ENCODE assay signal across 8 cellular contexts in genomic region chr4:175891863-175892262, GRCh38.
A peak's percentile ranks its signal among the peaks of the same experiment; 100 is the strongest.
DNase-seq lines count a peak whose midpoint lies in the region; TF ChIP-seq lines count a peak whose summit lies in the region.

No MANE protein-coding gene starts in this region.

- TF ChIP-seq POLR2A in uterus (IDR thresholded peaks at IDR 0.05): no peak

- H3K27ac Mint-ChIP-seq in glutamatergic neuron (ENCODE audit: unreplicated experiment): no peak overlapping the region

- H3K79me2 ChIP-seq in OCI-LY7 (ENCODE audit: insufficient read depth, low read depth, low read length): no peaks in the 10 kb centered on the region

- no peak overlapping the region for H3K4me2 ChIP-seq in OCI-LY7 (ENCODE audit: low read length)

- intact Hi-C loops in OCI-LY7 (cut with micrococcal nuclease; ENCODE audit: unreplicated experiment) (loop anchor here (1.0 to 5.0 kb wide), 2 partner anchors 70 to 332 kb away; no protein-coding TSS in a partner anchor), uterus (cut with DNase I; ENCODE audit: low total_unique reads) (no loop called here)

- peak overlapping the region; percentile 33 for H2AFZ ChIP-seq in OCI-LY7 (ENCODE audit: low read length)

- no peaks in the 10 kb centered on the region for H3K27me3 Mint-ChIP-seq in glutamatergic neuron (ENCODE audit: unreplicated experiment)

- H3K4me1 ChIP-seq in OCI-LY7 (ENCODE audit: insufficient read depth, low read length, poor library complexity, severe bottlenecking) (peaks cover 6% of the 10 kb centered on the region), uterus (no peaks in the 10 kb centered on the region)

- no peaks in the 10 kb centered on the region for H3K4me1 Mint-ChIP-seq in glutamatergic neuron (ENCODE audit: low read depth, unreplicated experiment)

- BruUV-seq in OCI-LY7 (replicated peaks; lab: Mats Ljungman, UMichigan): no TSS peak

- no peaks in the 10 kb centered on the region for H3K36me3 ChIP-seq in OCI-LY7 (ENCODE audit: insufficient read depth, low read length)
- H3K36me3 ChIP-seq in uterus: no peaks in the 10 kb centered on the region

- DNase-seq in Caki2 (ENCODE audit: low read depth) (peak; percentile 4), HCEC 1CT (peak; percentile 26), OCI-LY7 (ENCODE audit: low spot score) (peak; percentile 68), glutamatergic neuron (no peak), activated gamma-delta T cell (lab: John Stamatoyannopoulos, UW) (no peak), uterus (no peak)
- DNase-seq in activated T-cell treated with anti-CD3 and anti-CD28 coated beads, Interleukin-2, amount 50 U/mL, for 1 hour: no peak
- DNase-seq in stimulated activated CD4-positive, alpha-beta T cell treated with anti-CD3 and anti-CD28 coated beads, Interleukin-15, amount 100 ng/mL, for 24 hours: no peak

- H3K27me3 ChIP-seq in uterus: no peaks in the 10 kb centered on the region

- H3K27ac ChIP-seq in OCI-LY7 (ENCODE audit: low read depth, low read length, poor library complexity, severe bottlenecking): no peak overlapping the region
- H3K27ac ChIP-seq in uterus: no peak overlapping the region

- H3K9me3 Mint-ChIP-seq in glutamatergic neuron (ENCODE audit: unreplicated experiment): no peaks in the 10 kb centered on the region

- CTCF ChIA-PET in OCI-LY7 (lab: Charles Lee; ENCODE audit: unreplicated experiment): no interaction called here

- H3K4me3 ChIP-seq in OCI-LY7 (ENCODE audit: low read depth, low read length, poor library complexity, severe bottlenecking) (no peak overlapping the region), uterus (no peak overlapping the region)

- no peaks in the 10 kb centered on the region for H4K20me1 ChIP-seq in OCI-LY7 (ENCODE audit: insufficient read depth, low read length)

- POLR2A ChIA-PET in OCI-LY7 (lab: Charles Lee): interaction anchor here (0.9 to 1.5 kb wide), 8 partner anchors 10 to 337 kb away, joined by 3 to 7 read pairs (median 3); no protein-coding TSS in a partner anchor

- TF ChIP-seq CTCF in OCI-LY7 (conservative IDR thresholded peaks at IDR 0.05; ENCODE audit: low read length) (peak; percentile 81), glutamatergic neuron (IDR thresholded peaks at IDR 0.05; ENCODE audit: partially characterized antibody, unreplicated experiment) (peak; percentile 37), uterus (IDR thresholded peaks at IDR 0.05) (peak in 1 of 4 experiments; percentile 8)

- no peak overlapping the region for H3K4me3 Mint-ChIP-seq in glutamatergic neuron (ENCODE audit: unreplicated experiment)

- no peaks in the 10 kb centered on the region for H3K36me3 Mint-ChIP-seq in glutamatergic neuron (ENCODE audit: unreplicated experiment)

- H3K9me3 ChIP-seq in OCI-LY7 (ENCODE audit: low read length) (no peaks in the 10 kb centered on the region), uterus (no peaks in the 10 kb centered on the region)

- no peaks in the 10 kb centered on the region for H3K9me2 ChIP-seq in OCI-LY7 (ENCODE audit: insufficient read depth, low read length)

- in situ Hi-C loops in Caki2 (cut with HindIII; ENCODE audit: low pct_unique_long_range_greater_than_20kb, low sequenced_read_pairs): no loop called here

Comparison
In these comparisons a context has a peak if more than half of its experiments do, and no peak if none do; other contexts are left out.
1. DNase-seq: peak in Caki2 (single experiment), HCEC 1CT (single experiment) and OCI-LY7 (single experiment); none in glutamatergic neuron (single experiment), activated gamma-delta T cell (single experiment), activated T-cell treated with anti-CD3 and anti-CD28 coated beads, Interleukin-2, amount 50 U/mL, for 1 hour (single experiment), uterus (0 of 2) and stimulated activated CD4-positive, alpha-beta T cell treated with anti-CD3 and anti-CD28 coated beads, Interleukin-15, amount 100 ng/mL, for 24 hours (single experiment).